Comparison of ENCODE assay signal across 26 cellular contexts in the genomic region with DNA sequence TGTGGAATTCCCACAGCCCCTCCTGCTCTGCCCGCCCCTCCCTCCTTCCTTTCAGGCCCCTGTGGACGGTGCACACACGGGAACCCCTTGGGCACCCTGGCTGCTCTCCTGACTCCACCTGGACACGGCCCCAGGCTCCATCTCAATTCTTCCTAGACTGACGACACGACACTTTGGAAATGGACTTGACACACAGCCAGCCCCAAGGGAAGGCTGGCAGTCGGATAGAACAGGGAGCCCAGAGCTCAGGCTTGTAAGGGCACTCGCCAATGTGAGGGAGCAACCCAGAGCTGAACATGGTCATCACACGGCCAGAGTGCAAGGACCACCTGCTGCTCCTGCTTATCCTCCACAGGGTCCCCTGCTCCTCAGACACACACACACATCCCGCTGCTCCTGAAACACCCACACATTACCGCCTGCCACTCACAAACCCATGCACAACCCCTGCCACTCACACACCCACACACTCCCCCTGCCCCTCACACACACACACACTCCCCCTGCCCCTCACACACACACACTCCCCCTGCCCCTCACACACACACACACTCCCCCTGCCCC. TPM values are rescaled to one million over a fixed set of nuclear protein-coding genes. Genes with fewer than 3 reads are reported as not detected.
DNase-seq lines count a peak whose midpoint lies in the region; ATAC-seq, FAIRE-seq and TF ChIP-seq lines count a peak whose summit lies in the region.
"Had no signal": no experiment of that assay in that cellular context is flagged by ENCODE, and none has a peak within 500 bp of the region (broad histone marks: within the 10 kb centered on the region; RNA-seq: fewer than 3 reads in every experiment).

No MANE protein-coding gene starts in this region.

- no peaks in the 10 kb centered on the region for H3K9me3 Mint-ChIP-seq in T-helper 2 cell treated with Interferon-gamma antibody and Interleukin-4, amounts not matched to agents 5 μg/mL and 100 μg/mL, for 36 hours
- H3K9me3 Mint-ChIP-seq: HFFc6 had no signal

- no peaks in the 10 kb centered on the region for H3K4me1 ChIP-seq in right cardiac atrium (ENCODE audit: control insufficient read depth, insufficient read depth, low read length)
- no peaks in the 10 kb centered on the region for H3K4me1 ChIP-seq in RWPE2 (ENCODE audit: insufficient read depth, poor library complexity, severe bottlenecking)
- H3K4me1 ChIP-seq in esophagus squamous epithelium: peaks cover 17 to 56% (median 23%) of the 10 kb centered on the region in 3 donors
- H3K4me1 ChIP-seq in small intestine (ENCODE audit: control insufficient read depth in 2 of 2, insufficient read depth in 1 of 2, low read depth in 1 of 2, low read length in 1 of 2): peaks cover 0 to 2% of the 10 kb centered on the region in 2 donors

- ATAC-seq in right cardiac atrium (no peak), Right ventricle myocardium inferior (no peak), RWPE2 (ENCODE audit: low read depth) (peak; percentile 26; the same call in 2 of the 3 replicates), GM21786 (IDR thresholded peaks at IDR 0.05; ENCODE audit: unreplicated experiment) (no peak)
- ATAC-seq: T-cell had no signal

- 28% methylated on average over 11 of the region's 11 CpGs for WGBS in right cardiac atrium
- WGBS in esophagus squamous epithelium, 2 donors: 30 to 32% methylated on average over 5 to 6 of the region's 11 CpGs
- 36 to 38% (median 37%) methylated on average over 10 to 11 of the region's 11 CpGs for WGBS in small intestine, 3 donors

- H3K36me3 ChIP-seq in RWPE2 (ENCODE audit: low read depth) (no peaks in the 10 kb centered on the region), esophagus squamous epithelium (no peaks in the 10 kb centered on the region), small intestine (ENCODE audit: control insufficient read depth in 2 of 2, insufficient read depth in 2 of 2, low read length in 2 of 2) (peaks cover 0 to 4% of the 10 kb centered on the region in 2 donors)
- H3K36me3 ChIP-seq: MG63 had no signal

- no peak overlapping the region for H3K4me3 ChIP-seq in right cardiac atrium (ENCODE audit: low read length)
- H3K4me3 ChIP-seq in RWPE2 (ENCODE audit: severe bottlenecking): no peak overlapping the region
- no peak overlapping the region for H3K4me3 ChIP-seq in esophagus squamous epithelium
- H3K4me3 ChIP-seq in small intestine (ENCODE audit: low read depth in 1 of 2, low read length in 2 of 2): no peak overlapping the region
- H3K4me3 ChIP-seq: MG63, SK-N-MC had no signal

- no peak overlapping the region for H3K4me3 Mint-ChIP-seq in T-helper 2 cell treated with Interferon-gamma antibody and Interleukin-4, amounts not matched to agents 5 μg/mL and 100 μg/mL, for 36 hours
- H3K4me3 Mint-ChIP-seq: HFFc6, T-cell had no signal

- DNase-seq in right cardiac atrium: peak in 2 of 3 donors; percentile 19 to 23
- DNase-seq in Right ventricle myocardium inferior (ENCODE audit: missing footprints): no peak
- no peak for DNase-seq in RWPE2 (ENCODE audit: low spot score)
- DNase-seq in esophagus squamous epithelium (lab: John Stamatoyannopoulos, UW): no peak
- peak; percentile 53 for DNase-seq in small intestine
- DNase-seq in NCI-H345 (lab: John Stamatoyannopoulos, UW): no peak
- no peak for DNase-seq in T-helper 2 cell treated with Interferon-gamma antibody and Interleukin-4, amounts not matched to agents 5 μg/mL and 100 μg/mL, for 36 hours (ENCODE audit: low spot score)
- DNase-seq: DMS53; H7; HFFc6; MG63; NCI-H1048; NCI-H1436; NCI-H187 treated with DMSO at 0.1 percent for 48 hours; NCI-H510A; NK-92 treated with Interleukin-12 subunit alpha and Interleukin-12 subunit beta, amount 100 ng/mL, for 24 hours; SHP77 treated with DMSO at 0.1 percent for 48 hours; T-cell had no signal

- TF ChIP-seq CTCF in RWPE2 (IDR thresholded peaks at IDR 0.05; ENCODE audit: poor library complexity, severe bottlenecking) (no peak), esophagus squamous epithelium (IDR thresholded peaks at IDR 0.05) (no peak)

- H3K27me3 ChIP-seq in right cardiac atrium (ENCODE audit: control insufficient read depth, insufficient read depth) (no peaks in the 10 kb centered on the region), RWPE2 (ENCODE audit: insufficient read depth, poor library complexity, severe bottlenecking) (peaks cover 63% of the 10 kb centered on the region), esophagus squamous epithelium (peaks cover 0 to 74% (median 0%) of the 10 kb centered on the region in 4 donors), small intestine (ENCODE audit: control insufficient read depth in 2 of 2, insufficient read depth in 2 of 2, low read length in 2 of 2) (peaks cover 0 to 5% of the 10 kb centered on the region in 2 donors)
- H3K27me3 ChIP-seq: MG63 had no signal

- peaks cover 8% of the 10 kb centered on the region for H3K27me3 Mint-ChIP-seq in T-helper 2 cell treated with Interferon-gamma antibody and Interleukin-4, amounts not matched to agents 5 μg/mL and 100 μg/mL, for 36 hours (ENCODE audit: low read depth)

- no peak overlapping the region for H3K27ac ChIP-seq in right cardiac atrium (ENCODE audit: low read length)
- no peak overlapping the region for H3K27ac ChIP-seq in RWPE2 (ENCODE audit: poor library complexity, severe bottlenecking)
- peak overlapping the region in 3 of 4 donors; percentile 5 to 79 (median 79) for H3K27ac ChIP-seq in esophagus squamous epithelium
- H3K27ac ChIP-seq in small intestine (ENCODE audit: low read depth in 1 of 2, low read length in 1 of 2): peak overlapping the region; percentile 63 to 78
- H3K27ac ChIP-seq: HL-60, KMS-11, SK-N-MC had no signal

- TF ChIP-seq POLR2A in esophagus squamous epithelium (IDR thresholded peaks at IDR 0.05): no peak

- no peaks in the 10 kb centered on the region for H3K4me1 Mint-ChIP-seq in T-helper 2 cell treated with Interferon-gamma antibody and Interleukin-4, amounts not matched to agents 5 μg/mL and 100 μg/mL, for 36 hours (ENCODE audit: low read depth)
- H3K4me1 Mint-ChIP-seq: T-cell had no signal

- H3K36me3 Mint-ChIP-seq in T-helper 2 cell treated with Interferon-gamma antibody and Interleukin-4, amounts not matched to agents 5 μg/mL and 100 μg/mL, for 36 hours (ENCODE audit: low read depth): no peaks in the 10 kb centered on the region
- H3K36me3 Mint-ChIP-seq: CD14-positive monocyte, T-cell had no signal

- H3K9me3 ChIP-seq in right cardiac atrium (ENCODE audit: control insufficient read depth, low read length) (no peaks in the 10 kb centered on the region), RWPE2 (ENCODE audit: severe bottlenecking) (no peaks in the 10 kb centered on the region), esophagus squamous epithelium (no peaks in the 10 kb centered on the region), small intestine (ENCODE audit: control insufficient read depth, low read depth) (no peaks in the 10 kb centered on the region)
- H3K9me3 ChIP-seq: MG63 had no signal

- no peak overlapping the region for H3K27ac Mint-ChIP-seq in T-helper 2 cell treated with Interferon-gamma antibody and Interleukin-4, amounts not matched to agents 5 μg/mL and 100 μg/mL, for 36 hours
- H3K27ac Mint-ChIP-seq: HFFc6, T-cell had no signal

- intact Hi-C loops in right cardiac atrium (cut with DNase I): no loop called here
- intact Hi-C loops in Right ventricle myocardium inferior (cut with DNase I): no loop called here
- intact Hi-C loops in esophagus squamous epithelium (cut with DNase I): no loop called here

- FAIRE-seq in small intestine (lab: Jason Lieb, UNC): no peak
- FAIRE-seq: A204.1, D721Med, GM19239 had no signal

RNA-seq across cellular contexts. Expression of gene SLC9A3, which starts 8.9 kb away (rescaled TPM):
- total RNA-seq in right cardiac atrium (1 to 10 TPM in 2 of 4 donors, under 1 TPM in 2; 0.94 to 1.1 (median 0.99) TPM), Right ventricle myocardium inferior (1.1 TPM), esophagus squamous epithelium (1 to 10 TPM; 2.4 to 3.8 (median 3.5) TPM)
- polyA plus RNA-seq in right cardiac atrium (1.1 TPM), small intestine (10 to 100 TPM; 24.1 to 51.7 (median 48.9) TPM)

Comparison
In these comparisons a context has a peak if more than half of its experiments do, and no peak if none do; other contexts are left out.
1. DNase-seq: peak in right cardiac atrium (2 of 3) and small intestine (single experiment); none in Right ventricle myocardium inferior (single experiment), RWPE2 (single experiment), esophagus squamous epithelium (single experiment), NCI-H345 (single experiment) and T-helper 2 cell treated with Interferon-gamma antibody and Interleukin-4, amounts not matched to agents 5 μg/mL and 100 μg/mL, for 36 hours (single experiment).
2. H3K27ac ChIP-seq: peak in esophagus squamous epithelium (3 of 4) and small intestine (2 of 2); none in right cardiac atrium (single experiment) and RWPE2 (single experiment).